ENCODE assay signal across 1 cellular context in the genomic region with DNA sequence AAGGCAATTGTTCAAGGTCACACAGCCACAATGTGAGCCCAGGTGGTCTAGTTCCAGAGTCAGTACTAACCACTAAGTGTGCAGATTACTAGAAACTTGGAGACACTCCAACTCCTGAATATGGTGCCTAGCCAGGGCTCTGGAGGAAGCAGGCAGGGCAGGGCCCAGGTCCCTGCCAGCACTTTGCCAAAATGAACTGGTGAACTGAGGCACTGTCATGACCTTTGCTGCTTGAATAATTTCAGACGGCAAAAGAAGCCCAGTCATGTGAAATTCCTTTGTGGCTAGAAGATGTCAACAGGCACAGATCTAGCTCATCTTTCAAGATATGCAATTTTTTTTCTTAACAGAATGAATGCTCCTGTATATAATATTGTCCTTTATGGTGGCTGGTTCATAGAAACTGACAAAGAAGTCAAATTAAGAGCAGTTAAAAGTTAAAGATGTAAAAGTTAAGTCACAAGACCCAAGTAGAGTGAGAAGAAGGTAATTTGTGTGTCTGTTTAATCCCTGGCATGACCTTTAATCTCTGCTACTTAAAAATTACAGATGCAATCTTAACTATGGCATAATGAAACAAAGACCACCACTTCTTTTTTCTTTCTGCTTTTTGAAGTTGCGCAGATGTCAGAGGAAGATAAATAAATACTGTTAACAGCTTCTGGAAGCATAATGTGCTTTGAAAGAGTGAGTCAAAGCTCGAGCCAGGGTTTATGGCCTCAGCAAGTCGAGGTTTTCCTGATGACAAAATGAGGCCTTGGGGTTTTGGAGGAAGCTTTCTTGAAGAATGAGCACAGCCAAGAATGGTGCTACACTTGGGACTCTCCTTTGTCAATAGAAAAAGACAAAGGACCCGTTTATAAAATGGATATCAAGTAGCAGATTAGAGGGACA.
TF ChIP-seq lines count a peak whose summit lies in the region.

No MANE protein-coding gene starts in this region.

TF ChIP-seq in Ishikawa, 13 proteins besides CTCF, POLR2A, EP300 and RAD21 (continued from another document):
- TF ChIP-seq, protein P1, sequence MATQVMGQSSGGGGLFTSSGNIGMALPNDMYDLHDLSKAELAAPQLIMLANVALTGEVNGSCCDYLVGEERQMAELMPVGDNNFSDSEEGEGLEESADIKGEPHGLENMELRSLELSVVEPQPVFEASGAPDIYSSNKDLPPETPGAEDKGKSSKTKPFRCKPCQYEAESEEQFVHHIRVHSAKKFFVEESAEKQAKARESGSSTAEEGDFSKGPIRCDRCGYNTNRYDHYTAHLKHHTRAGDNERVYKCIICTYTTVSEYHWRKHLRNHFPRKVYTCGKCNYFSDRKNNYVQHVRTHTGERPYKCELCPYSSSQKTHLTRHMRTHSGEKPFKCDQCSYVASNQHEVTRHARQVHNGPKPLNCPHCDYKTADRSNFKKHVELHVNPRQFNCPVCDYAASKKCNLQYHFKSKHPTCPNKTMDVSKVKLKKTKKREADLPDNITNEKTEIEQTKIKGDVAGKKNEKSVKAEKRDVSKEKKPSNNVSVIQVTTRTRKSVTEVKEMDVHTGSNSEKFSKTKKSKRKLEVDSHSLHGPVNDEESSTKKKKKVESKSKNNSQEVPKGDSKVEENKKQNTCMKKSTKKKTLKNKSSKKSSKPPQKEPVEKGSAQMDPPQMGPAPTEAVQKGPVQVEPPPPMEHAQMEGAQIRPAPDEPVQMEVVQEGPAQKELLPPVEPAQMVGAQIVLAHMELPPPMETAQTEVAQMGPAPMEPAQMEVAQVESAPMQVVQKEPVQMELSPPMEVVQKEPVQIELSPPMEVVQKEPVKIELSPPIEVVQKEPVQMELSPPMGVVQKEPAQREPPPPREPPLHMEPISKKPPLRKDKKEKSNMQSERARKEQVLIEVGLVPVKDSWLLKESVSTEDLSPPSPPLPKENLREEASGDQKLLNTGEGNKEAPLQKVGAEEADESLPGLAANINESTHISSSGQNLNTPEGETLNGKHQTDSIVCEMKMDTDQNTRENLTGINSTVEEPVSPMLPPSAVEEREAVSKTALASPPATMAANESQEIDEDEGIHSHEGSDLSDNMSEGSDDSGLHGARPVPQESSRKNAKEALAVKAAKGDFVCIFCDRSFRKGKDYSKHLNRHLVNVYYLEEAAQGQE (IDR thresholded peaks at IDR 0.05; ENCODE audit: low read depth), result no peak
- TF ChIP-seq, protein P2, sequence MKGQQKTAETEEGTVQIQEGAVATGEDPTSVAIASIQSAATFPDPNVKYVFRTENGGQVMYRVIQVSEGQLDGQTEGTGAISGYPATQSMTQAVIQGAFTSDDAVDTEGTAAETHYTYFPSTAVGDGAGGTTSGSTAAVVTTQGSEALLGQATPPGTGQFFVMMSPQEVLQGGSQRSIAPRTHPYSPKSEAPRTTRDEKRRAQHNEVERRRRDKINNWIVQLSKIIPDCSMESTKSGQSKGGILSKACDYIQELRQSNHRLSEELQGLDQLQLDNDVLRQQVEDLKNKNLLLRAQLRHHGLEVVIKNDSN (IDR thresholded peaks at IDR 0.05), result no peak
- peak; percentile 74 for TF ChIP-seq NFIC (IDR thresholded peaks at IDR 0.05)
- no peak for TF ChIP-seq CEBPB (IDR thresholded peaks at IDR 0.05)
- TF ChIP-seq TCF12 (IDR thresholded peaks at IDR 0.05; ENCODE audit: low read depth), result no peak
- TF ChIP-seq ZBTB7A (IDR thresholded peaks at IDR 0.05; ENCODE audit: low read depth), result no peak
- TF ChIP-seq, protein P3, sequence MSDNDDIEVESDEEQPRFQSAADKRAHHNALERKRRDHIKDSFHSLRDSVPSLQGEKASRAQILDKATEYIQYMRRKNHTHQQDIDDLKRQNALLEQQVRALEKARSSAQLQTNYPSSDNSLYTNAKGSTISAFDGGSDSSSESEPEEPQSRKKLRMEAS (IDR thresholded peaks at IDR 0.05), result 0 out of 2 replicates have a peak, but pooled peaks have one; percentile 17
